12 cellular contexts compared by ENCODE assay signal in genomic region chr1:9881838-9882249, GRCh38. TPM values are rescaled to one million over a fixed set of nuclear protein-coding genes. Genes with fewer than 3 reads are reported as not detected.
DNase-seq lines count a peak whose midpoint lies in the region; ATAC-seq lines count a peak whose summit lies in the region.
"Had no signal": no experiment of that assay in that cellular context is flagged by ENCODE, and none has a peak within 500 bp of the region (broad histone marks: within the 10 kb centered on the region; RNA-seq: fewer than 3 reads in every experiment).

No MANE protein-coding gene starts in this region.

- no peak for ATAC-seq in GM21381 (IDR thresholded peaks at IDR 0.05; ENCODE audit: unreplicated experiment)
- ATAC-seq in stimulated activated naive B cell treated with anti-CD40 and anti-IgM and Interleukin-4, amounts not matched to agents 10 μg/mL and 1 μg/mL and 100 μg/mL, for 72 hours (replicated peaks) = no peak

- H3K4me3 Mint-ChIP-seq in activated T-helper 2 cell treated with anti-CD3 and anti-CD28 coated beads, Interferon-gamma antibody, Interleukin-2, Interleukin-4, amounts not matched to agents 10 μg/mL and 5 μg/mL and 100 μg/mL, durations not matched to agents 14 hours and 24 hours and 36 hours (ENCODE audit: low read depth) = no peak overlapping the region
- H3K4me3 Mint-ChIP-seq in immature natural killer cell = peak overlapping the region; percentile 72 to 81 (median 76)
- H3K4me3 Mint-ChIP-seq in stimulated activated naive B cell treated with anti-CD40 and anti-IgM and Interleukin-4, amounts not matched to agents 10 μg/mL and 1 μg/mL and 100 μg/mL, for 72 hours = no peak overlapping the region

- H3K27ac Mint-ChIP-seq in activated T-helper 2 cell treated with anti-CD3 and anti-CD28 coated beads, Interferon-gamma antibody, Interleukin-2, Interleukin-4, amounts not matched to agents 10 μg/mL and 5 μg/mL and 100 μg/mL, durations not matched to agents 14 hours and 24 hours and 36 hours = peak overlapping the region; percentile 50
- H3K27ac Mint-ChIP-seq in immature natural killer cell = peak overlapping the region; percentile 86 to 96 (median 92)
- H3K27ac Mint-ChIP-seq in stimulated activated naive B cell treated with anti-CD40 and anti-IgM and Interleukin-4, amounts not matched to agents 10 μg/mL and 1 μg/mL and 100 μg/mL, for 72 hours = no peak overlapping the region

- intact Hi-C loops in activated T-helper 2 cell treated with anti-CD3 and anti-CD28 coated beads, Interferon-gamma antibody, Interleukin-2, Interleukin-4, amounts not matched to agents 10 μg/mL and 5 μg/mL and 100 μg/mL, durations not matched to agents 14 hours and 24 hours and 36 hours (cut with micrococcal nuclease) = no loop called here

- no peaks in the 10 kb centered on the region for H3K36me3 Mint-ChIP-seq in activated T-helper 2 cell treated with anti-CD3 and anti-CD28 coated beads, Interferon-gamma antibody, Interleukin-2, Interleukin-4, amounts not matched to agents 10 μg/mL and 5 μg/mL and 100 μg/mL, durations not matched to agents 14 hours and 24 hours and 36 hours (ENCODE audit: low read depth)
- peaks cover 0 to 3% (median 0%) of the 10 kb centered on the region in 3 donors for H3K36me3 Mint-ChIP-seq in immature natural killer cell
- peaks cover 0 to 9% of the 10 kb centered on the region in 2 donors for H3K36me3 Mint-ChIP-seq in stimulated activated naive B cell treated with anti-CD40 and anti-IgM and Interleukin-4, amounts not matched to agents 10 μg/mL and 1 μg/mL and 100 μg/mL, for 72 hours

- DNase-seq in AG20443 (ENCODE audit: low spot score) = peak; percentile 82
- DNase-seq in HS-5 (ENCODE audit: low read depth) = peak; percentile 68
- no peak for DNase-seq in activated T-helper 2 cell treated with anti-CD3 and anti-CD28 coated beads, Interferon-gamma antibody, Interleukin-2, Interleukin-4, amounts not matched to agents 10 μg/mL and 5 μg/mL and 100 μg/mL, durations not matched to agents 14 hours and 24 hours and 36 hours (ENCODE audit: low spot score)
- DNase-seq in immature natural killer cell = peak in 2 of 3 donors; percentile 12 to 24
- no peak for DNase-seq in Ammon's horn (ENCODE audit: low spot score)
- no peak for DNase-seq in HT-29 (ENCODE audit: low spot score)
- DNase-seq in stimulated activated naive B cell treated with anti-CD40 and anti-IgM and Interleukin-4, amounts not matched to agents 10 μg/mL and 1 μg/mL and 100 μg/mL, for 72 hours = no peak
- DNase-seq: anterior cingulate cortex, DMS79, NCI-H2081 treated with DMSO at 0.1 percent for 48 hours, retina had no signal

- peaks cover 13% of the 10 kb centered on the region for H3K4me1 Mint-ChIP-seq in activated T-helper 2 cell treated with anti-CD3 and anti-CD28 coated beads, Interferon-gamma antibody, Interleukin-2, Interleukin-4, amounts not matched to agents 10 μg/mL and 5 μg/mL and 100 μg/mL, durations not matched to agents 14 hours and 24 hours and 36 hours (ENCODE audit: low read depth)
- H3K4me1 Mint-ChIP-seq in immature natural killer cell = peaks cover 49 to 55% of the 10 kb centered on the region in 2 donors
- peaks cover 5 to 11% of the 10 kb centered on the region in 2 donors for H3K4me1 Mint-ChIP-seq in stimulated activated naive B cell treated with anti-CD40 and anti-IgM and Interleukin-4, amounts not matched to agents 10 μg/mL and 1 μg/mL and 100 μg/mL, for 72 hours

- H3K27me3 Mint-ChIP-seq in activated T-helper 2 cell treated with anti-CD3 and anti-CD28 coated beads, Interferon-gamma antibody, Interleukin-2, Interleukin-4, amounts not matched to agents 10 μg/mL and 5 μg/mL and 100 μg/mL, durations not matched to agents 14 hours and 24 hours and 36 hours (ENCODE audit: low read depth) = no peaks in the 10 kb centered on the region
- H3K27me3 Mint-ChIP-seq in immature natural killer cell (ENCODE audit: low read depth in 3 of 3) = peaks cover 0 to 9% (median 0%) of the 10 kb centered on the region in 3 donors
- no peaks in the 10 kb centered on the region for H3K27me3 Mint-ChIP-seq in stimulated activated naive B cell treated with anti-CD40 and anti-IgM and Interleukin-4, amounts not matched to agents 10 μg/mL and 1 μg/mL and 100 μg/mL, for 72 hours

- H3K9me3 Mint-ChIP-seq in activated T-helper 2 cell treated with anti-CD3 and anti-CD28 coated beads, Interferon-gamma antibody, Interleukin-2, Interleukin-4, amounts not matched to agents 10 μg/mL and 5 μg/mL and 100 μg/mL, durations not matched to agents 14 hours and 24 hours and 36 hours = no peaks in the 10 kb centered on the region
- no peaks in the 10 kb centered on the region for H3K9me3 Mint-ChIP-seq in immature natural killer cell
- no peaks in the 10 kb centered on the region for H3K9me3 Mint-ChIP-seq in stimulated activated naive B cell treated with anti-CD40 and anti-IgM and Interleukin-4, amounts not matched to agents 10 μg/mL and 1 μg/mL and 100 μg/mL, for 72 hours

RNA-seq across cellular contexts. Expression of gene CTNNBIP1, which starts 28.2 kb away (rescaled TPM):
- 7.4 and 7.5 TPM in 2 replicates for total RNA-seq in activated T-helper 2 cell treated with anti-CD3 and anti-CD28 coated beads, Interferon-gamma antibody, Interleukin-2, Interleukin-4, amounts not matched to agents 10 μg/mL and 5 μg/mL and 100 μg/mL, durations not matched to agents 14 hours and 24 hours and 36 hours
- polyA plus RNA-seq in immature natural killer cell = 10 to 100 TPM; 41.0 to 51.5 (median 45.5) TPM
- total RNA-seq in HT-29 (2014; rRNA removed; shearing (Covaris generic)) = 12.2 and 16.4 TPM in 2 replicates

RNA-seq across cellular contexts. Expression of gene CLSTN1, which starts 58.1 kb away (rescaled TPM):
- 46.5 and 48.8 TPM in 2 replicates for total RNA-seq in activated T-helper 2 cell treated with anti-CD3 and anti-CD28 coated beads, Interferon-gamma antibody, Interleukin-2, Interleukin-4, amounts not matched to agents 10 μg/mL and 5 μg/mL and 100 μg/mL, durations not matched to agents 14 hours and 24 hours and 36 hours
- polyA plus RNA-seq in immature natural killer cell = 10 to 100 TPM in 2 of 3 donors, 1 to 10 TPM in 1; 7.4 to 35.7 (median 11.0) TPM
- total RNA-seq in HT-29 (2014; rRNA removed; shearing (Covaris generic)) = 78.4 and 99.0 TPM in 2 replicates

Comparison
In these comparisons a context has a peak if more than half of its experiments do, and no peak if none do; other contexts are left out.
1. DNase-seq: peak in AG20443 (single experiment), HS-5 (single experiment) and immature natural killer cell (2 of 3); none in activated T-helper 2 cell treated with anti-CD3 and anti-CD28 coated beads, Interferon-gamma antibody, Interleukin-2, Interleukin-4, amounts not matched to agents 10 μg/mL and 5 μg/mL and 100 μg/mL, durations not matched to agents 14 hours and 24 hours and 36 hours (single experiment), Ammon's horn (single experiment), HT-29 (single experiment) and stimulated activated naive B cell treated with anti-CD40 and anti-IgM and Interleukin-4, amounts not matched to agents 10 μg/mL and 1 μg/mL and 100 μg/mL, for 72 hours (single experiment).
2. H3K4me3 Mint-ChIP-seq: peak in immature natural killer cell (5 of 5); none in activated T-helper 2 cell treated with anti-CD3 and anti-CD28 coated beads, Interferon-gamma antibody, Interleukin-2, Interleukin-4, amounts not matched to agents 10 μg/mL and 5 μg/mL and 100 μg/mL, durations not matched to agents 14 hours and 24 hours and 36 hours (single experiment) and stimulated activated naive B cell treated with anti-CD40 and anti-IgM and Interleukin-4, amounts not matched to agents 10 μg/mL and 1 μg/mL and 100 μg/mL, for 72 hours (0 of 2).